8 cellular contexts compared by ENCODE assay signal in genomic region chr4:46993075-46994006, GRCh38. TPM values are rescaled to one million over a fixed set of nuclear protein-coding genes. Genes with fewer than 3 reads are reported as not detected.
A peak's percentile ranks its signal among the peaks of the same experiment; 100 is the strongest.
DNase-seq lines count a peak whose midpoint lies in the region; FAIRE-seq and TF ChIP-seq lines count a peak whose summit lies in the region.

GABRA4 (minus strand) TSS chr4:46993581; CDS start chr4:46993424, 157 bp downstream.

- intact Hi-C loops in activated T-helper 2 cell treated with anti-CD3 and anti-CD28 coated beads, Interferon-gamma antibody, Interleukin-2, Interleukin-4, amounts not matched to agents 10 μg/mL and 5 μg/mL and 100 μg/mL, durations not matched to agents 14 hours and 24 hours and 36 hours (cut with micrococcal nuclease), result loop anchor here (5.0 kb wide), 1 partner anchor 39 kb away; the partner anchor contains the start of gene GABRB1

- H2BK20ac ChIP-seq in H9 (ENCODE audit: low read depth, low read length, poor library complexity, severe bottlenecking), result no peak within 1 kb of the TSS

- H2BK120ac ChIP-seq in H9 (ENCODE audit: low read depth, low read length, poor library complexity, severe bottlenecking), result no peak within 1 kb of the TSS

- H3K27me3 ChIP-seq in H9 (ENCODE audit: insufficient read depth, low read length) (peaks cover 40% of the 10 kb centered on the region; the same call in 1 of the 2 replicates), right atrium auricular region (no peaks in the 10 kb centered on the region), small intestine (ENCODE audit: control insufficient read depth in 2 of 2, insufficient read depth in 2 of 2, low read length in 2 of 2) (peaks cover 4 to 11% of the 10 kb centered on the region in 2 donors)

- no peak within 1 kb of the TSS for H3T11ph ChIP-seq in H9 (ENCODE audit: low read length)

- no peak within 1 kb of the TSS for H2AK5ac ChIP-seq in H9 (ENCODE audit: insufficient read length, low read length)

- no peaks in the 10 kb centered on the region for H3K79me1 ChIP-seq in H9 (ENCODE audit: insufficient read depth, low read depth, low read length, poor library complexity, severe bottlenecking)

- H3K27ac ChIP-seq in H9 (ENCODE audit: insufficient read length, low read depth, low read length) (no peak within 1 kb of the TSS), right atrium auricular region (peak within 1 kb of the TSS in 1 of 2 donors; percentile 9), small intestine (ENCODE audit: low read depth in 1 of 2, low read length in 1 of 2) (no peak within 1 kb of the TSS)

- no peak within 1 kb of the TSS for H2AFZ ChIP-seq in H9 (ENCODE audit: low read length)

- H2BK5ac ChIP-seq in H9 (ENCODE audit: insufficient read length, low read length), result no peak within 1 kb of the TSS

- no peak within 1 kb of the TSS; the same call in 1 of the 2 replicates for H3K14ac ChIP-seq in H9 (ENCODE audit: insufficient read depth, low read length)

- no peak within 1 kb of the TSS for H3K18ac ChIP-seq in H9 (ENCODE audit: insufficient read length, low read depth, low read length)

- peak within 1 kb of the TSS; percentile 91 for H3K4me2 ChIP-seq in H9 (ENCODE audit: insufficient read depth, insufficient read length, low read length)

- H3K9me3 ChIP-seq in H9 (ENCODE audit: control insufficient read depth, low read depth, low read length) (no peaks in the 10 kb centered on the region), right atrium auricular region (no peaks in the 10 kb centered on the region), small intestine (ENCODE audit: control insufficient read depth, low read depth) (no peaks in the 10 kb centered on the region)

- H3K23me2 ChIP-seq in H9 (ENCODE audit: insufficient read length, low read depth, low read length, poor library complexity, severe bottlenecking), result peaks cover 14% of the 10 kb centered on the region

- no peaks in the 10 kb centered on the region for H3K79me2 ChIP-seq in H9 (ENCODE audit: insufficient read depth, low read length)

- peak within 1 kb of the TSS; percentile 72 to 90 for H3K4me3 Mint-ChIP-seq in H9
- H3K4me3 Mint-ChIP-seq in activated T-helper 2 cell treated with anti-CD3 and anti-CD28 coated beads, Interferon-gamma antibody, Interleukin-2, Interleukin-4, amounts not matched to agents 10 μg/mL and 5 μg/mL and 100 μg/mL, durations not matched to agents 14 hours and 24 hours and 36 hours (ENCODE audit: low read depth), result peak within 1 kb of the TSS; percentile 31

- H3K36me3 ChIP-seq in right atrium auricular region (no peaks in the 10 kb centered on the region), small intestine (ENCODE audit: control insufficient read depth in 2 of 2, insufficient read depth in 2 of 2, low read length in 2 of 2) (no peaks in the 10 kb centered on the region)

- H4K91ac ChIP-seq in H9 (ENCODE audit: insufficient read length, low read depth, low read length), result no peak within 1 kb of the TSS

- no peak within 1 kb of the TSS for H2BK12ac ChIP-seq in H9 (ENCODE audit: insufficient read length, low read depth, low read length)

- no peak within 1 kb of the TSS for H3K9ac ChIP-seq in H9 (ENCODE audit: extremely low read depth, insufficient read length, low read length)

- peaks cover 14 to 18% of the 10 kb centered on the region in 2 experiments for H3K4me1 Mint-ChIP-seq in H9
- H3K4me1 Mint-ChIP-seq in activated T-helper 2 cell treated with anti-CD3 and anti-CD28 coated beads, Interferon-gamma antibody, Interleukin-2, Interleukin-4, amounts not matched to agents 10 μg/mL and 5 μg/mL and 100 μg/mL, durations not matched to agents 14 hours and 24 hours and 36 hours (ENCODE audit: low read depth), result peaks cover 5% of the 10 kb centered on the region

- no peak within 1 kb of the TSS for H3K23ac ChIP-seq in H9 (ENCODE audit: insufficient read length, low read depth, low read length)

- H3K56ac ChIP-seq in H9 (ENCODE audit: insufficient read length, low read depth, low read length), result no peak within 1 kb of the TSS

- peaks cover 91% of the 10 kb centered on the region for H3K27me3 Mint-ChIP-seq in H9 (ENCODE audit: low read depth)
- H3K27me3 Mint-ChIP-seq in activated T-helper 2 cell treated with anti-CD3 and anti-CD28 coated beads, Interferon-gamma antibody, Interleukin-2, Interleukin-4, amounts not matched to agents 10 μg/mL and 5 μg/mL and 100 μg/mL, durations not matched to agents 14 hours and 24 hours and 36 hours (ENCODE audit: low read depth), result peaks cover 41% of the 10 kb centered on the region

- H2BK15ac ChIP-seq in H9 (ENCODE audit: low read depth, low read length), result no peak within 1 kb of the TSS

- H4K20me1 ChIP-seq in H9 (ENCODE audit: control insufficient read depth, insufficient read depth, insufficient read length), result no peaks in the 10 kb centered on the region

- no peak within 1 kb of the TSS for H4K5ac ChIP-seq in H9 (ENCODE audit: insufficient read length, low read depth, low read length)

- no peak for FAIRE-seq in small intestine (lab: Jason Lieb, UNC)
- no peak for FAIRE-seq in RCC 7860 (lab: Jason Lieb, UNC)

- TF ChIP-seq CTCF in H9 (conservative IDR thresholded peaks at IDR 0.05) (no peak), right atrium auricular region (IDR thresholded peaks at IDR 0.05) (no peak)

- H3K9me3 Mint-ChIP-seq in H9, result no peaks in the 10 kb centered on the region
- H3K9me3 Mint-ChIP-seq in activated T-helper 2 cell treated with anti-CD3 and anti-CD28 coated beads, Interferon-gamma antibody, Interleukin-2, Interleukin-4, amounts not matched to agents 10 μg/mL and 5 μg/mL and 100 μg/mL, durations not matched to agents 14 hours and 24 hours and 36 hours, result no peaks in the 10 kb centered on the region

- H3K4me1 ChIP-seq in H9 (ENCODE audit: insufficient read depth, low read length), result peaks cover 3% of the 10 kb centered on the region; the same call in 1 of the 2 replicates
- peaks cover 0 to 16% of the 10 kb centered on the region in 2 donors for H3K4me1 ChIP-seq in right atrium auricular region
- peaks cover 4 to 5% of the 10 kb centered on the region in 2 donors for H3K4me1 ChIP-seq in small intestine (ENCODE audit: control insufficient read depth in 2 of 2, insufficient read depth in 1 of 2, low read depth in 1 of 2, low read length in 1 of 2)

- DNase-seq in H9, result peak; percentile 64
- DNase-seq in activated T-helper 2 cell treated with anti-CD3 and anti-CD28 coated beads, Interferon-gamma antibody, Interleukin-2, Interleukin-4, amounts not matched to agents 10 μg/mL and 5 μg/mL and 100 μg/mL, durations not matched to agents 14 hours and 24 hours and 36 hours (ENCODE audit: low spot score), result no peak
- DNase-seq in right atrium auricular region (ENCODE audit: low spot score), result no peak
- peak; percentile 13 for DNase-seq in small intestine
- no peak for DNase-seq in RCC 7860 (ENCODE audit: low spot score)
- DNase-seq in SW480 (ENCODE audit: low spot score), result no peak
- DNase-seq in SKM-1 treated with dmso at 0.1 percent for 144 hours (lab: John Stamatoyannopoulos, UW; ENCODE audit: unreplicated experiment), result no peak
- no peak for DNase-seq in activated gamma-delta T cell treated with Interleukin-2 at 50 U/mL for 16 hours

- H3K4ac ChIP-seq in H9 (ENCODE audit: low read depth, low read length), result no peak within 1 kb of the TSS

- H4K8ac ChIP-seq in H9 (replicated peaks; ENCODE audit: insufficient read length, low read depth, low read length), result no peak within 1 kb of the TSS

- H3K36me3 Mint-ChIP-seq in H9 (ENCODE audit: insufficient read depth in 1 of 3, low read depth in 3 of 3), result no peaks in the 10 kb centered on the region; a peak in 1 of 7 replicates
- H3K36me3 Mint-ChIP-seq in activated T-helper 2 cell treated with anti-CD3 and anti-CD28 coated beads, Interferon-gamma antibody, Interleukin-2, Interleukin-4, amounts not matched to agents 10 μg/mL and 5 μg/mL and 100 μg/mL, durations not matched to agents 14 hours and 24 hours and 36 hours (ENCODE audit: low read depth), result no peaks in the 10 kb centered on the region

- WGBS in H9 (ENCODE audit: extremely low coverage, insufficient read length, low lambda C conversion rate), result no CpG with 5 or more reads among the region's 67 CpGs
- 2 to 8% (median 2%) methylated on average over 64 to 67 of the region's 67 CpGs for WGBS in small intestine, 3 donors

- H3K4me3 ChIP-seq in right atrium auricular region (peak within 1 kb of the TSS; percentile 47 to 51), small intestine (ENCODE audit: low read depth in 1 of 2, low read length in 2 of 2) (peak within 1 kb of the TSS in 1 of 2 donors; percentile 35)

- H3K27ac Mint-ChIP-seq in H9, result no peak within 1 kb of the TSS; a peak in 1 of 7 replicates
- no peak within 1 kb of the TSS for H3K27ac Mint-ChIP-seq in activated T-helper 2 cell treated with anti-CD3 and anti-CD28 coated beads, Interferon-gamma antibody, Interleukin-2, Interleukin-4, amounts not matched to agents 10 μg/mL and 5 μg/mL and 100 μg/mL, durations not matched to agents 14 hours and 24 hours and 36 hours

RNA-seq across cellular contexts. Expression of gene GABRA4, which starts in this region (rescaled TPM):
- total RNA-seq in H9 (2021), result not detected in 2 replicates
- not detected in 2 replicates for total RNA-seq in activated T-helper 2 cell treated with anti-CD3 and anti-CD28 coated beads, Interferon-gamma antibody, Interleukin-2, Interleukin-4, amounts not matched to agents 10 μg/mL and 5 μg/mL and 100 μg/mL, durations not matched to agents 14 hours and 24 hours and 36 hours
- total RNA-seq in right atrium auricular region, result 1 to 10 TPM in 1 of 2 donors, under 1 TPM in 1; 0.55 to 1.0 TPM
- polyA plus RNA-seq in small intestine, result 1 to 10 TPM in 1 of 3 donors, under 1 TPM in 2; 0.22 to 2.7 (median 0.54) TPM

Comparison
In these comparisons a context has a peak if more than half of its experiments do, and no peak if none do; other contexts are left out.
1. Peak in DNase-seq and H3K4me2 ChIP-seq in H9; RNA of the gene not detected or under 1 TPM.